In genomic region chr19:50357178-50358100, GRCh38 we compare ENCODE assay signal across 8 cellular contexts. TPM values are rescaled to one million over a fixed set of nuclear protein-coding genes. Genes with fewer than 3 reads are reported as not detected.
A peak's percentile ranks its signal among the peaks of the same experiment; 100 is the strongest.
DNase-seq lines count a peak whose midpoint lies in the region; ATAC-seq and TF ChIP-seq lines count a peak whose summit lies in the region.

No MANE protein-coding gene starts in this region.

- TF ChIP-seq CTCF in WI38 (IDR thresholded peaks at IDR 0.05; ENCODE audit: low read depth, low read length) = peak; percentile 86
- peak; percentile 84 to 95 (median 85) for TF ChIP-seq CTCF in breast epithelium (IDR thresholded peaks at IDR 0.05)

- H3K27ac ChIP-seq in breast epithelium = peak overlapping the region; percentile 90 to 92

- no peak for TF ChIP-seq POLR2A in breast epithelium (IDR thresholded peaks at IDR 0.05)

- no peaks in the 10 kb centered on the region for H3K27me3 ChIP-seq in breast epithelium

- H3K4me1 ChIP-seq in breast epithelium = no peaks in the 10 kb centered on the region

- intact Hi-C loops in breast epithelium (cut with DNase I; ENCODE audit: low total_unique reads) (loop anchor here (10.0 kb wide), 1 partner anchor 97 kb away; no protein-coding TSS in a partner anchor), left colon (cut with DNase I, micrococcal nuclease) (no loop called here)

- peak; percentile 77 for ATAC-seq in left colon

- H3K9me3 ChIP-seq in breast epithelium = no peaks in the 10 kb centered on the region

- DNase-seq in DMS53 treated with DMSO at 0.1 percent for 48 hours (lab: John Stamatoyannopoulos, UW; ENCODE audit: unreplicated experiment) (peak; percentile 48), HCEC 1CT (peak; percentile 17), NCI-H2029 (lab: John Stamatoyannopoulos, UW) (peak; percentile 33), breast epithelium (ENCODE audit: low spot score in 2 of 2) (peak; percentile 72 to 77), left colon (peak; percentile 65 to 85), mesenteric fat pad (ENCODE audit: low spot score) (no peak)
- peak; percentile 88 for DNase-seq in stimulated activated CD4-positive, alpha-beta T cell treated with anti-CD3 and anti-CD28 coated beads, Interleukin-1b, Interleukin-23, amount 100 ng/mL, for 48 hours

- H3K36me3 ChIP-seq in breast epithelium = no peaks in the 10 kb centered on the region

- H3K4me3 ChIP-seq in WI38 (ENCODE audit: low read depth, low read length) (peak overlapping the region; percentile 39), breast epithelium (peak overlapping the region; percentile 28 to 75 (median 59))

RNA-seq across cellular contexts. Expression of gene NAPSA, which starts 8.0 kb away (rescaled TPM):
- total RNA-seq in breast epithelium (1 to 10 TPM in 2 of 3 donors, under 1 TPM in 1; 0.80 to 1.8 (median 1.6) TPM), left colon (1 to 10 TPM in 1 of 2 donors, under 1 TPM in 1; 0.55 to 1.1 TPM), mesenteric fat pad (0.22 TPM)

RNA-seq across cellular contexts. Expression of gene NR1H2, which starts 18.8 kb away (rescaled TPM):
- total RNA-seq in breast epithelium (100 to 1,000 TPM in 1 of 3 donors, 10 to 100 TPM in 2; 71.0 to 105 (median 87.5) TPM), left colon (10 to 100 TPM; 61.9 to 75.2 TPM), mesenteric fat pad (68.7 TPM)

RNA-seq across cellular contexts. Expression of gene POLD1, which starts 26.7 kb away (rescaled TPM):
- total RNA-seq in breast epithelium = 10 to 100 TPM; 13.8 to 17.3 (median 16.0) TPM
- total RNA-seq in left colon = 10 to 100 TPM; 26.0 to 28.2 TPM
- total RNA-seq in mesenteric fat pad = 13.9 TPM

RNA-seq across cellular contexts. Expression of gene KCNC3, which starts 28.3 kb away (rescaled TPM):
- total RNA-seq in breast epithelium (1 to 10 TPM in 2 of 3 donors, under 1 TPM in 1; 0.32 to 3.7 (median 1.6) TPM), left colon (1 to 10 TPM in 1 of 2 donors, under 1 TPM in 1; 0.76 to 1.3 TPM), mesenteric fat pad (1.6 TPM)
